ENCODE assay signal across 2 cellular contexts in genomic region chr10:3790272-3790671, GRCh38.
TF ChIP-seq lines count a peak whose summit lies in the region.

No MANE protein-coding gene starts in this region.

TF ChIP-seq in HEK293, 187 proteins besides CTCF, POLR2A, EP300 and RAD21:
- TF ChIP-seq SCRT2 (tag by site-specific recombination; IDR thresholded peaks at IDR 0.05) (peak; percentile 36; the same call in 1 of the 2 replicates), SP7 (tag by site-specific recombination; IDR thresholded peaks at IDR 0.05) (no peak)

TF ChIP-seq in H1, 55 proteins besides CTCF, POLR2A, EP300 and RAD21:
- TF ChIP-seq CREB1 (IDR thresholded peaks at IDR 0.05) (no peak), SIN3A (conservative IDR thresholded peaks at IDR 0.05 in 1 of 2, IDR thresholded peaks at IDR 0.05 in 1 of 2; ENCODE audit: low read depth in 1 of 2, low read length in 2 of 2) (no peak), NANOG (IDR thresholded peaks at IDR 0.05; ENCODE audit: insufficient read depth, low read depth, low read length, poor library complexity, severe bottlenecking) (no peak), CEBPB (IDR thresholded peaks at IDR 0.05; ENCODE audit: low read depth, low read length) (no peak), RNF2 (IDR thresholded peaks at IDR 0.05; ENCODE audit: borderline replicate concordance, low read depth, low read length, missing control alignments, poor library complexity, severe bottlenecking) (no peak), JUN (IDR thresholded peaks at IDR 0.05; ENCODE audit: low read depth, low read length) (no peak), HDAC6 (IDR thresholded peaks at IDR 0.05; ENCODE audit: low read depth, low read length) (no peak), ATF3 (IDR thresholded peaks at IDR 0.05; ENCODE audit: insufficient read depth, low read depth, low read length) (no peak), SP2 (IDR thresholded peaks at IDR 0.05; ENCODE audit: low read length) (no peak), HDAC2 (IDR thresholded peaks at IDR 0.05; ENCODE audit: borderline replicate concordance in 1 of 2, low read depth in 2 of 2, low read length in 2 of 2) (no peak), TBP (IDR thresholded peaks at IDR 0.05; ENCODE audit: low read depth, low read length) (no peak), KDM4A (IDR thresholded peaks at IDR 0.05; ENCODE audit: low read depth, low read length, severe bottlenecking) (no peak)
- TF ChIP-seq, protein P1, sequence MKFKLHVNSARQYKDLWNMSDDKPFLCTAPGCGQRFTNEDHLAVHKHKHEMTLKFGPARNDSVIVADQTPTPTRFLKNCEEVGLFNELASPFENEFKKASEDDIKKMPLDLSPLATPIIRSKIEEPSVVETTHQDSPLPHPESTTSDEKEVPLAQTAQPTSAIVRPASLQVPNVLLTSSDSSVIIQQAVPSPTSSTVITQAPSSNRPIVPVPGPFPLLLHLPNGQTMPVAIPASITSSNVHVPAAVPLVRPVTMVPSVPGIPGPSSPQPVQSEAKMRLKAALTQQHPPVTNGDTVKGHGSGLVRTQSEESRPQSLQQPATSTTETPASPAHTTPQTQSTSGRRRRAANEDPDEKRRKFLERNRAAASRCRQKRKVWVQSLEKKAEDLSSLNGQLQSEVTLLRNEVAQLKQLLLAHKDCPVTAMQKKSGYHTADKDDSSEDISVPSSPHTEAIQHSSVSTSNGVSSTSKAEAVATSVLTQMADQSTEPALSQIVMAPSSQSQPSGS (IDR thresholded peaks at IDR 0.05; ENCODE audit: low read length) = no peak
